ENCODE assay signal across 8 cellular contexts in genomic region chr12:95218164-95218851, GRCh38. TPM values are rescaled to one million over a fixed set of nuclear protein-coding genes. Genes with fewer than 3 reads are reported as not detected.
A peak's percentile ranks its signal among the peaks of the same experiment; 100 is the strongest.
DNase-seq lines count a peak whose midpoint lies in the region; ATAC-seq and TF ChIP-seq lines count a peak whose summit lies in the region.

No MANE protein-coding gene starts in this region.

- BruUV-seq in A673 (replicated peaks; lab: Mats Ljungman, UMichigan): TSS peak; percentile 64
- BruUV-seq in PC-3 (replicated peaks; lab: Mats Ljungman, UMichigan): TSS peak; percentile 52

- H3K27me3 ChIP-seq in A673 (replicated peaks; ENCODE audit: insufficient read depth, low read depth, low read length, poor library complexity) (no peaks in the 10 kb centered on the region), HUES48 (ENCODE audit: control insufficient read depth, insufficient read depth, low read length) (no peaks in the 10 kb centered on the region), PC-3 (ENCODE audit: low read length) (no peaks in the 10 kb centered on the region), brain microvascular endothelial cell (replicated peaks) (no peaks in the 10 kb centered on the region)

- no peaks in the 10 kb centered on the region for H3K9me2 ChIP-seq in PC-3 (replicated peaks; ENCODE audit: low read length)

- POLR2A ChIA-PET in A673 (lab: Charles Lee; ENCODE audit: low non-redundant PET) (no interaction called here), PC-3 (lab: Charles Lee; ENCODE audit: unreplicated experiment) (interaction anchor here (0.6 to 1.2 kb wide), 3 partner anchors 37 to 101 kb away, joined by 5 to 8 read pairs (median 5); no protein-coding TSS in a partner anchor)

- H3K9ac ChIP-seq in HUES48 (ENCODE audit: low read depth, low read length) (peak overlapping the region; percentile 98), PC-3 (ENCODE audit: low read length) (peak overlapping the region; percentile 92)

- H3K36me3 ChIP-seq in A673 (ENCODE audit: insufficient read depth, low read length, poor library complexity, severe bottlenecking): no peaks in the 10 kb centered on the region
- 0 out of 2 replicates have a peak, but pooled peaks cover 2% of the 10 kb centered on the region for H3K36me3 ChIP-seq in HUES48 (ENCODE audit: control insufficient read depth, insufficient read depth, low read length)
- peaks cover 10% of the 10 kb centered on the region; the same call in 1 of the 2 replicates for H3K36me3 ChIP-seq in PC-3 (ENCODE audit: low read depth, low read length)
- no peaks in the 10 kb centered on the region for H3K36me3 ChIP-seq in brain microvascular endothelial cell (replicated peaks)

- H3K27ac ChIP-seq in A673 (ENCODE audit: low read depth, low read length, poor library complexity, severe bottlenecking) (peak overlapping the region; percentile 90), HUES48 (ENCODE audit: low read depth, low read length) (peak overlapping the region; percentile 99), PC-3 (ENCODE audit: low read length) (peak overlapping the region; percentile 90), brain microvascular endothelial cell (peak overlapping the region; percentile 80)

- H3K79me2 ChIP-seq in PC-3 (ENCODE audit: low read length): peaks cover 95% of the 10 kb centered on the region

- peak; percentile 73 for DNase-seq in A673 (ENCODE audit: low spot score)
- peak; percentile 87 for DNase-seq in PC-3
- DNase-seq in brain microvascular endothelial cell: peak; percentile 38
- DNase-seq in kidney tubule cell (ENCODE audit: low spot score): peak; percentile 88
- DNase-seq in stimulated activated naive CD4-positive, alpha-beta T cell treated with Interleukin-2 at 50 U/mL for 16 hours (lab: John Stamatoyannopoulos, UW): peak; percentile 29
- no peak for DNase-seq in T1000 (lab: John Stamatoyannopoulos, UW)

- in situ Hi-C loops in brain microvascular endothelial cell (cut with HindIII; ENCODE audit: low pct_ligation_motif_present, low sequenced_read_pairs): no loop called here

- peaks cover 34% of the 10 kb centered on the region for H4K20me1 ChIP-seq in PC-3 (ENCODE audit: low read length)

- CTCF ChIA-PET in A673 (lab: Charles Lee) (no interaction called here), PC-3 (lab: Charles Lee) (interaction anchor here (1.0 to 1.3 kb wide), 4 partner anchors 44 to 317 kb away, joined by 3 to 16 read pairs (median 6); no protein-coding TSS in a partner anchor)

- no peaks in the 10 kb centered on the region for H3F3A ChIP-seq in PC-3 (ENCODE audit: low read length, unreplicated experiment)

- TF ChIP-seq CTCF in A673 (conservative IDR thresholded peaks at IDR 0.05; ENCODE audit: low read depth, low read length) (no peak), PC-3 (conservative IDR thresholded peaks at IDR 0.05; ENCODE audit: low read depth, low read length) (no peak), brain microvascular endothelial cell (IDR thresholded peaks at IDR 0.05; ENCODE audit: low read depth, low read length, missing control alignments) (no peak)

- peak overlapping the region; percentile 84 for H3K4me2 ChIP-seq in PC-3 (ENCODE audit: low read length)

- peaks cover 7% of the 10 kb centered on the region for H3K4me1 ChIP-seq in A673 (ENCODE audit: insufficient read depth, low read length, poor library complexity, severe bottlenecking)
- H3K4me1 ChIP-seq in HUES48 (ENCODE audit: control insufficient read depth, insufficient read depth, low read length): peaks cover 32% of the 10 kb centered on the region
- H3K4me1 ChIP-seq in PC-3 (ENCODE audit: insufficient read depth, low read length): peaks cover 45% of the 10 kb centered on the region

- H2AFZ ChIP-seq in PC-3 (ENCODE audit: low read length): peak overlapping the region; percentile 65; the same call in 1 of the 2 replicates

- ATAC-seq in PC-3: no peak

- peak overlapping the region; percentile 76 for H3K4me3 ChIP-seq in A673 (ENCODE audit: low read depth, low read length, poor library complexity, severe bottlenecking)
- H3K4me3 ChIP-seq in GM08714 (ENCODE audit: low read length): peak overlapping the region; percentile 91
- peak overlapping the region; percentile 99 for H3K4me3 ChIP-seq in HUES48 (ENCODE audit: low read depth, low read length)
- peak overlapping the region; percentile 93 for H3K4me3 ChIP-seq in PC-3 (ENCODE audit: low read length)
- H3K4me3 ChIP-seq in brain microvascular endothelial cell (ENCODE audit: low read depth, low read length): peak overlapping the region; percentile 89

- intact Hi-C loops in A673 (cut with micrococcal nuclease; ENCODE audit: unreplicated experiment): loop anchor here (5.0 kb wide), 2 partner anchors 86 to 259 kb away; no protein-coding TSS in a partner anchor
- intact Hi-C loops in PC-3 (cut with micrococcal nuclease): no loop called here

- no peaks in the 10 kb centered on the region for H3K9me3 ChIP-seq in A673 (ENCODE audit: low read depth, low read length, poor library complexity, severe bottlenecking)
- H3K9me3 ChIP-seq in HUES48 (ENCODE audit: control insufficient read depth, insufficient read depth, low read length): no peaks in the 10 kb centered on the region
- H3K9me3 ChIP-seq in PC-3 (ENCODE audit: low read length): no peaks in the 10 kb centered on the region

RNA-seq across cellular contexts. Expression of gene VEZT, which starts 0.7 kb away (rescaled TPM):
- total RNA-seq in A673 (2021) (107 and 111 TPM in 2 replicates), PC-3 (2014; rRNA removed) (83.6 and 85.9 TPM in 2 replicates)

RNA-seq across cellular contexts. Expression of gene FGD6, which starts 1.0 kb away (rescaled TPM):
- total RNA-seq in A673 (2021): 11.7 and 12.6 TPM in 2 replicates
- total RNA-seq in PC-3 (2014; rRNA removed): 14.2 and 14.3 TPM in 2 replicates
